ENCODE assay signal across 8 cellular contexts in the genomic region with DNA sequence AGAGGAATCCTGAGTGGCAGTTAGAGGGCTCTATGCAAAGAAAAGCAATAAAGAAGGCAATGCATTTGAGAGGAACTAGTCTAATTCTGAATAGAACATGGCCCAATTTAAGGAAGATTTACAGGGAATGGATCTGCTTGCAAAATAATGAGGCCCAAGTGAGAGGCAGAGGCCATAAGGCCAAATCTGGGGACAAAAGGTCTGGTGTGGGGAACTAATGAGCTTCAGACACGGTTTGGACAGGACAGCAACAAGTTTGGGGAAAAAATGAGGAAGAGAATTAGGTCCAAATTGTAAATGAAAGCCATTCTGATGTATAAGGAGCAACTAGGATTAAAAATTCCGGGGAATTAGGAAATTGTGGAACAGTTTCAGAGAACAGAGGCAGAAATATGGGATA.
A peak's percentile ranks its signal among the peaks of the same experiment; 100 is the strongest.
DNase-seq lines count a peak whose midpoint lies in the region; ATAC-seq and TF ChIP-seq lines count a peak whose summit lies in the region.

No MANE protein-coding gene starts in this region.

- no peak for DNase-seq in stimulated activated naive CD8-positive, alpha-beta T cell treated with anti-CD3 and anti-CD28 coated beads, Interleukin-15, Interleukin-2, amounts not matched to agents 100 U/mL and 50 U/mL, for 24 hours
- no peak for DNase-seq in cardiac fibroblast (ENCODE audit: low read depth in 2 of 2)
- DNase-seq in NK-92 (lab: John Stamatoyannopoulos, UW; ENCODE audit: unreplicated experiment) = no peak
- DNase-seq in activated CD4-positive, CD25-positive, alpha-beta regulatory T cell treated with anti-CD3 and anti-CD28 coated beads, Interleukin-2, amount 50 U/mL, for 72 hours = no peak

- peak overlapping the region; percentile 83 for H3K4me3 Mint-ChIP-seq in stimulated activated naive CD8-positive, alpha-beta T cell treated with anti-CD3 and anti-CD28 coated beads, Interleukin-15, Interleukin-2, amounts not matched to agents 100 ng/mL and 50 ng/mL, for 24 hours

- H3K9ac ChIP-seq in mucosa of rectum (ENCODE audit: low read depth in 1 of 2, low read length in 2 of 2) = no peak overlapping the region

- H3K4me3 ChIP-seq in cardiac fibroblast (replicated peaks in 1 of 2; ENCODE audit: low read depth in 2 of 2, low read length in 2 of 2) (peak overlapping the region; percentile 1 to 70), mucosa of rectum (ENCODE audit: low read length in 2 of 2) (peak overlapping the region; percentile 1 to 79)

- no peaks in the 10 kb centered on the region for H3K27me3 ChIP-seq in mucosa of rectum (ENCODE audit: control insufficient read depth in 2 of 2, insufficient read depth in 2 of 2, low read length in 2 of 2)

- peaks cover 63% of the 10 kb centered on the region for H3K4me1 Mint-ChIP-seq in stimulated activated naive CD8-positive, alpha-beta T cell treated with anti-CD3 and anti-CD28 coated beads, Interleukin-15, Interleukin-2, amounts not matched to agents 100 ng/mL and 50 ng/mL, for 24 hours (ENCODE audit: low read depth)

- no peaks in the 10 kb centered on the region for H3K9me3 ChIP-seq in mucosa of rectum (ENCODE audit: control insufficient read depth in 2 of 2, low read length in 2 of 2)

- no peaks in the 10 kb centered on the region for H3K9me3 Mint-ChIP-seq in stimulated activated naive CD8-positive, alpha-beta T cell treated with anti-CD3 and anti-CD28 coated beads, Interleukin-15, Interleukin-2, amounts not matched to agents 100 ng/mL and 50 ng/mL, for 24 hours

- no peaks in the 10 kb centered on the region for H3K36me3 ChIP-seq in mucosa of rectum (ENCODE audit: control insufficient read depth in 2 of 2, insufficient read depth in 2 of 2, low read length in 2 of 2)

- no peak for TF ChIP-seq CTCF in cardiac fibroblast (IDR thresholded peaks at IDR 0.05; ENCODE audit: low read depth, low read length)

- H3K27me3 Mint-ChIP-seq in stimulated activated naive CD8-positive, alpha-beta T cell treated with anti-CD3 and anti-CD28 coated beads, Interleukin-15, Interleukin-2, amounts not matched to agents 100 ng/mL and 50 ng/mL, for 24 hours = no peaks in the 10 kb centered on the region

- peak overlapping the region; percentile 53 for H3K27ac Mint-ChIP-seq in stimulated activated naive CD8-positive, alpha-beta T cell treated with anti-CD3 and anti-CD28 coated beads, Interleukin-15, Interleukin-2, amounts not matched to agents 100 ng/mL and 50 ng/mL, for 24 hours

- peaks cover 28 to 35% of the 10 kb centered on the region in 2 donors for H3K4me1 ChIP-seq in mucosa of rectum (ENCODE audit: control insufficient read depth in 2 of 2, insufficient read depth in 2 of 2, low read length in 2 of 2)

- no peak overlapping the region for H3K27ac ChIP-seq in mucosa of rectum (ENCODE audit: low read depth in 2 of 2, low read length in 2 of 2)

- ATAC-seq in stimulated activated naive CD8-positive, alpha-beta T cell treated with anti-CD3 and anti-CD28 coated beads, Interleukin-15, Interleukin-2, amounts not matched to agents 100 U/mL and 50 U/mL, for 24 hours = no peak
- no peak for ATAC-seq in HG02973 (IDR thresholded peaks at IDR 0.05; ENCODE audit: unreplicated experiment)
- no peak for ATAC-seq in activated CD4-positive, CD25-positive, alpha-beta regulatory T cell treated with anti-CD3 and anti-CD28 coated beads, Interleukin-2, amount 50 U/mL, for 24 hours

- peaks cover 9% of the 10 kb centered on the region for H3K36me3 Mint-ChIP-seq in stimulated activated naive CD8-positive, alpha-beta T cell treated with anti-CD3 and anti-CD28 coated beads, Interleukin-15, Interleukin-2, amounts not matched to agents 100 ng/mL and 50 ng/mL, for 24 hours (ENCODE audit: low read depth)
